Comparison of ENCODE assay signal across 9 cellular contexts in genomic region chr2:42924436-42924897, GRCh38.
DNase-seq lines count a peak whose midpoint lies in the region; ATAC-seq and TF ChIP-seq lines count a peak whose summit lies in the region.
"Had no signal": no experiment of that assay in that cellular context is flagged by ENCODE, and none has a peak within 500 bp of the region (broad histone marks: within the 10 kb centered on the region; RNA-seq: fewer than 3 reads in every experiment).

No MANE protein-coding gene starts in this region.

- no peak for TF ChIP-seq POLR2A in spleen (IDR thresholded peaks at IDR 0.05)

- peak overlapping the region; percentile 62 for H3K9ac ChIP-seq in HUES48 (ENCODE audit: low read depth, low read length)

- H3K27me3 Mint-ChIP-seq in natural killer cell (ENCODE audit: low read depth in 2 of 2): no peaks in the 10 kb centered on the region

- H3K36me3 Mint-ChIP-seq in natural killer cell: no peaks in the 10 kb centered on the region

- peak overlapping the region; percentile 99 for H3K27ac ChIP-seq in HUES48 (ENCODE audit: low read depth, low read length)
- H3K27ac ChIP-seq in lung (ENCODE audit: low read depth in 1 of 2, low read length in 1 of 2): peak overlapping the region; percentile 83
- peak overlapping the region; percentile 27 to 90 (median 82) for H3K27ac ChIP-seq in spleen

- intact Hi-C loops in spleen (cut with DNase I; ENCODE audit: low total_unique reads) (no loop called here), natural killer cell (cut with micrococcal nuclease) (no loop called here)

- H3K9me3 ChIP-seq in HUES48 (ENCODE audit: control insufficient read depth, insufficient read depth, low read length): no peaks in the 10 kb centered on the region
- H3K9me3 ChIP-seq in lung (ENCODE audit: control insufficient read depth in 2 of 2, insufficient read depth in 1 of 2, low read length in 1 of 2): peaks cover 0 to under 1% of the 10 kb centered on the region in 2 donors
- no peaks in the 10 kb centered on the region for H3K9me3 ChIP-seq in spleen

- WGBS in lung, 2 donors: 36 to 49% methylated on average over 12 of the region's 12 CpGs
- WGBS in spleen, 5 donors: 45 to 66% (median 53%) methylated on average over 12 of the region's 12 CpGs

- TF ChIP-seq CTCF in lung (IDR thresholded peaks at IDR 0.05; ENCODE audit: control extremely low read depth, extremely low read depth) (no peak), spleen (IDR thresholded peaks at IDR 0.05 in 8 of 11, conservative IDR thresholded peaks at IDR 0.05 in 3 of 11) (no peak), natural killer cell (IDR thresholded peaks at IDR 0.05) (no peak)

- H3K27ac Mint-ChIP-seq in natural killer cell: no peak overlapping the region

- H3K9me3 Mint-ChIP-seq in natural killer cell: no peaks in the 10 kb centered on the region
- H3K9me3 Mint-ChIP-seq: central memory CD8-positive, alpha-beta T cell had no signal

- H3K4me1 Mint-ChIP-seq in natural killer cell: no peaks in the 10 kb centered on the region
- H3K4me1 Mint-ChIP-seq: central memory CD8-positive, alpha-beta T cell had no signal

- H3K4me3 ChIP-seq in HUES48 (ENCODE audit: low read depth, low read length) (no peak overlapping the region), lung (no peak overlapping the region), spleen (no peak overlapping the region)

- H3K4me3 Mint-ChIP-seq in natural killer cell: no peak overlapping the region
- H3K4me3 Mint-ChIP-seq: central memory CD8-positive, alpha-beta T cell had no signal

- H3K4me1 ChIP-seq in HUES48 (ENCODE audit: control insufficient read depth, insufficient read depth, low read length): peaks cover 51% of the 10 kb centered on the region
- H3K4me1 ChIP-seq in lung (ENCODE audit: control insufficient read depth in 2 of 2, insufficient read depth in 2 of 2, low read length in 2 of 2): peaks cover 8 to 55% of the 10 kb centered on the region in 2 donors
- H3K4me1 ChIP-seq in spleen: peaks cover 12 to 69% (median 43%) of the 10 kb centered on the region in 6 donors

- H3K27me3 ChIP-seq in HUES48 (ENCODE audit: control insufficient read depth, insufficient read depth, low read length) (no peaks in the 10 kb centered on the region), lung (ENCODE audit: control insufficient read depth, insufficient read depth) (no peaks in the 10 kb centered on the region), spleen (replicated peaks in 1 of 7) (no peaks in the 10 kb centered on the region)

- DNase-seq in dermis blood vessel endothelial cell: peak; percentile 87
- no peak for DNase-seq in lung (ENCODE audit: low spot score)
- DNase-seq in spleen: no peak
- DNase-seq in natural killer cell: no peak

- ATAC-seq in lung (ENCODE audit: insufficient read depth, low FRiP score) (no peak), HG03280 (IDR thresholded peaks at IDR 0.05; ENCODE audit: unreplicated experiment) (no peak), natural killer cell (no peak), GM18909 (IDR thresholded peaks at IDR 0.05; ENCODE audit: poor library complexity, unreplicated experiment) (no peak), GM18873 (IDR thresholded peaks at IDR 0.05; ENCODE audit: low FRiP score, unreplicated experiment) (no peak)

- no peaks in the 10 kb centered on the region for H3K36me3 ChIP-seq in HUES48 (ENCODE audit: control insufficient read depth, insufficient read depth, low read length)
- no peaks in the 10 kb centered on the region for H3K36me3 ChIP-seq in lung (ENCODE audit: control insufficient read depth in 2 of 2, insufficient read depth in 2 of 2, low read length in 2 of 2)
- no peaks in the 10 kb centered on the region for H3K36me3 ChIP-seq in spleen
